ENCODE assay signal across 8 cellular contexts in genomic region chr3:42590989-42591756, GRCh38. TPM values are rescaled to one million over a fixed set of nuclear protein-coding genes. Genes with fewer than 3 reads are reported as not detected.
A peak's percentile ranks its signal among the peaks of the same experiment; 100 is the strongest.
DNase-seq lines count a peak whose midpoint lies in the region; ATAC-seq and TF ChIP-seq lines count a peak whose summit lies in the region.

No MANE protein-coding gene starts in this region.

- peaks cover 14% of the 10 kb centered on the region for H3K4me1 ChIP-seq in CD4-positive, CD25-positive, alpha-beta regulatory T cell (ENCODE audit: control insufficient read depth, insufficient read depth, low read length, poor library complexity, severe bottlenecking)
- H3K4me1 ChIP-seq in Karpas-422 (ENCODE audit: low read length) (peaks cover 38% of the 10 kb centered on the region), mononuclear cell (ENCODE audit: insufficient read depth, low read length) (peaks cover 16% of the 10 kb centered on the region)

- peak overlapping the region; percentile 75 for H3K4me3 ChIP-seq in CD4-positive, CD25-positive, alpha-beta regulatory T cell (ENCODE audit: low read depth, low read length)
- H3K4me3 ChIP-seq in Karpas-422 (ENCODE audit: low read length) (peak overlapping the region; percentile 75), cardiac fibroblast (replicated peaks in 1 of 2; ENCODE audit: low read depth in 2 of 2, low read length in 2 of 2) (peak overlapping the region; percentile 75 to 77), mononuclear cell (ENCODE audit: low read length) (peak overlapping the region; percentile 60)

- peak overlapping the region; percentile 82 for H3K9ac ChIP-seq in Karpas-422 (ENCODE audit: low read length)

- ATAC-seq in CD4-positive, CD25-positive, alpha-beta regulatory T cell (ENCODE audit: low read depth in 2 of 2) = no peak
- no peak for ATAC-seq in GM18520 (IDR thresholded peaks at IDR 0.05; ENCODE audit: unreplicated experiment)

- H4K20me1 ChIP-seq in Karpas-422 (ENCODE audit: insufficient read depth, low read depth, low read length) = no peaks in the 10 kb centered on the region

- H3K27me3 ChIP-seq in CD4-positive, CD25-positive, alpha-beta regulatory T cell (ENCODE audit: control insufficient read depth, insufficient read depth, low read length) = no peaks in the 10 kb centered on the region
- H3K27me3 ChIP-seq in Karpas-422 (ENCODE audit: low read length) (no peaks in the 10 kb centered on the region), mononuclear cell (ENCODE audit: insufficient read depth, low read length) (no peaks in the 10 kb centered on the region)

- no peaks in the 10 kb centered on the region for H3K9me3 Mint-ChIP-seq in CD4-positive, CD25-positive, alpha-beta regulatory T cell

- peak overlapping the region; percentile 98 to 99 (median 98) for H3K4me3 Mint-ChIP-seq in CD4-positive, CD25-positive, alpha-beta regulatory T cell

- no peaks in the 10 kb centered on the region for H3K9me3 ChIP-seq in CD4-positive, CD25-positive, alpha-beta regulatory T cell (ENCODE audit: control insufficient read depth in 2 of 2, low read length in 2 of 2)
- no peaks in the 10 kb centered on the region for H3K9me3 ChIP-seq in Karpas-422 (ENCODE audit: low read length)
- H3K9me3 ChIP-seq in mononuclear cell (ENCODE audit: low read depth, low read length) = no peaks in the 10 kb centered on the region

- H3K27me3 Mint-ChIP-seq in CD4-positive, CD25-positive, alpha-beta regulatory T cell = peaks cover 5% of the 10 kb centered on the region

- peaks cover under 1% of the 10 kb centered on the region for H3K36me3 Mint-ChIP-seq in CD4-positive, CD25-positive, alpha-beta regulatory T cell

- H3K9me2 ChIP-seq in Karpas-422 (replicated peaks; ENCODE audit: insufficient read depth, low read length) = no peaks in the 10 kb centered on the region

- no peak for DNase-seq in CD4-positive, CD25-positive, alpha-beta regulatory T cell
- DNase-seq in Karpas-422 (peak; percentile 59), cardiac fibroblast (ENCODE audit: low read depth in 2 of 2) (peak in 1 of 2 donors; percentile 37), DMS79 (lab: John Stamatoyannopoulos, UW) (no peak), SHP77 treated with DMSO at 0.1 percent for 48 hours (lab: John Stamatoyannopoulos, UW) (no peak), NCI-H1694 (lab: John Stamatoyannopoulos, UW) (no peak)

- H3K27ac ChIP-seq in CD4-positive, CD25-positive, alpha-beta regulatory T cell (ENCODE audit: insufficient read depth, low read length, poor library complexity, severe bottlenecking) = peak overlapping the region; percentile 87
- H3K27ac ChIP-seq in Karpas-422 (ENCODE audit: low read length) = peak overlapping the region; percentile 74

- H3K79me2 ChIP-seq in Karpas-422 (ENCODE audit: low read length) = peaks cover 45% of the 10 kb centered on the region

- peak overlapping the region; percentile 8 to 98 (median 97) for H3K27ac Mint-ChIP-seq in CD4-positive, CD25-positive, alpha-beta regulatory T cell

- TF ChIP-seq CTCF in cardiac fibroblast (IDR thresholded peaks at IDR 0.05; ENCODE audit: low read depth, low read length) = no peak

- H3K4me2 ChIP-seq in Karpas-422 (ENCODE audit: low read depth, low read length, poor library complexity, severe bottlenecking) = peak overlapping the region; percentile 77

- H3K4me1 Mint-ChIP-seq in CD4-positive, CD25-positive, alpha-beta regulatory T cell = peaks cover 22 to 47% (median 25%) of the 10 kb centered on the region in 4 donors

- H2AFZ ChIP-seq in Karpas-422 (ENCODE audit: low read length) = no peak overlapping the region

- H3K36me3 ChIP-seq in CD4-positive, CD25-positive, alpha-beta regulatory T cell (ENCODE audit: control insufficient read depth, insufficient read depth, low read length) = peaks cover 24% of the 10 kb centered on the region
- peaks cover 39% of the 10 kb centered on the region for H3K36me3 ChIP-seq in Karpas-422 (ENCODE audit: insufficient read depth, low read length)

RNA-seq across cellular contexts. Expression of gene SS18L2, which starts 0.5 kb away (rescaled TPM):
- 52.7 TPM for total RNA-seq in CD4-positive, CD25-positive, alpha-beta regulatory T cell
- 100 to 1,000 TPM; 129 to 153 (median 142) TPM for polyA plus RNA-seq in CD4-positive, CD25-positive, alpha-beta regulatory T cell
- 57.5 and 105 TPM in 2 replicates for total RNA-seq in Karpas-422 (2014; rRNA removed; shearing (Covaris generic); ENCODE audit: low replicate concordance)
- total RNA-seq in mononuclear cell = 24.0 TPM

RNA-seq across cellular contexts. Expression of gene NKTR, which starts 9.3 kb away (rescaled TPM):
- total RNA-seq in CD4-positive, CD25-positive, alpha-beta regulatory T cell = 291 TPM
- 10 to 100 TPM in 3 of 4 donors, 1 to 10 TPM in 1; 9.7 to 17.1 (median 10.9) TPM for polyA plus RNA-seq in CD4-positive, CD25-positive, alpha-beta regulatory T cell
- total RNA-seq in Karpas-422 (2014; rRNA removed; shearing (Covaris generic); ENCODE audit: low replicate concordance) = 103 and 178 TPM in 2 replicates
- total RNA-seq in mononuclear cell = 324 TPM

RNA-seq across cellular contexts. Expression of gene SEC22C, which starts 9.4 kb away (rescaled TPM):
- total RNA-seq in CD4-positive, CD25-positive, alpha-beta regulatory T cell = 72.0 TPM
- 10 to 100 TPM; 40.9 to 53.9 (median 51.4) TPM for polyA plus RNA-seq in CD4-positive, CD25-positive, alpha-beta regulatory T cell
- 36.4 and 49.8 TPM in 2 replicates for total RNA-seq in Karpas-422 (2014; rRNA removed; shearing (Covaris generic); ENCODE audit: low replicate concordance)
- 75.0 TPM for total RNA-seq in mononuclear cell
